Comparison of ENCODE assay signal across 24 cellular contexts in genomic region chr5:142661957-142662356, GRCh38. TPM values are rescaled to one million over a fixed set of nuclear protein-coding genes. Genes with fewer than 3 reads are reported as not detected.
DNase-seq lines count a peak whose midpoint lies in the region; ATAC-seq, FAIRE-seq and TF ChIP-seq lines count a peak whose summit lies in the region.
"Had no signal": no experiment of that assay in that cellular context is flagged by ENCODE, and none has a peak within 500 bp of the region (broad histone marks: within the 10 kb centered on the region; RNA-seq: fewer than 3 reads in every experiment).

No MANE protein-coding gene starts in this region.

- ATAC-seq in K562: peak; percentile 47; the same call in 1 of the 3 replicates
- ATAC-seq: A549 had no signal

- in situ Hi-C loops in K562 (cut with MboI): no loop called here

- BruUV-seq in K562 (replicated peaks; lab: Mats Ljungman, UMichigan): no TSS peak

- H3K9ac ChIP-seq in K562 (ENCODE audit: insufficient read depth in 1 of 2, low read depth in 2 of 2, low read length in 2 of 2): no peak overlapping the region
- H3K9ac ChIP-seq in smooth muscle cell (ENCODE audit: low read depth): no peak overlapping the region
- H3K9ac ChIP-seq: BLaER1 treated with 17β-estradiol and CSF1 and Interleukin-3, amounts not matched to agents 10 nM and 100 nM had no signal

- no peaks in the 10 kb centered on the region for H3K9me1 ChIP-seq in K562 (ENCODE audit: control insufficient read depth, insufficient read depth, low read length)

- TF ChIP-seq POLR2A in K562 (conservative IDR thresholded peaks at IDR 0.05): no peak

- H3K4me1 ChIP-seq in K562 (replicated peaks in 1 of 2; ENCODE audit: control insufficient read depth in 2 of 2, insufficient read depth in 2 of 2, low read length in 2 of 2) (no peaks in the 10 kb centered on the region), smooth muscle cell (ENCODE audit: low read depth) (no peaks in the 10 kb centered on the region)
- H3K4me1 ChIP-seq: A549, BE2C, HAP-1 had no signal

- POLR2A ChIA-PET in K562 (lab: Yijun Ruan, JAX): no interaction called here
- POLR2A ChIA-PET in RWPE1 (lab: Yijun Ruan, JAX; ENCODE audit: low non-redundant PET): no interaction called here

- no peaks in the 10 kb centered on the region for H3K79me2 ChIP-seq in K562 (ENCODE audit: control insufficient read depth, insufficient read depth, low read length)
- H3K79me2 ChIP-seq in smooth muscle cell (ENCODE audit: low read depth): no peaks in the 10 kb centered on the region

- H3K9me3 ChIP-seq in K562 (replicated peaks; ENCODE audit: control insufficient read depth, insufficient read depth, low read depth, low read length) (no peaks in the 10 kb centered on the region), smooth muscle cell (replicated peaks; ENCODE audit: low read depth) (no peaks in the 10 kb centered on the region)
- H3K9me3 ChIP-seq: A549, BE2C, HAP-1 had no signal

- CTCF ChIA-PET in K562 (lab: Yijun Ruan, JAX; ENCODE audit: low intra/inter-chr PET ratio): no interaction called here
- CTCF ChIA-PET in RWPE1 (lab: Yijun Ruan, JAX): interaction anchor here (0.6 to 0.9 kb wide), 2 partner anchors 25 to 40 kb away, joined by 3 to 5 read pairs; no protein-coding TSS in a partner anchor

- H3F3A ChIP-seq in smooth muscle cell (ENCODE audit: low read depth): peaks cover 22% of the 10 kb centered on the region

- no peaks in the 10 kb centered on the region for H3K36me3 ChIP-seq in K562 (ENCODE audit: control insufficient read depth, insufficient read depth, low read length)
- no peaks in the 10 kb centered on the region for H3K36me3 ChIP-seq in smooth muscle cell (ENCODE audit: low read depth)
- H3K36me3 ChIP-seq: BE2C; BLaER1 treated with 17β-estradiol and CSF1 and Interleukin-3, amounts not matched to agents 10 nM and 100 nM; HAP-1 had no signal

- TF ChIP-seq CTCF in K562 (IDR thresholded peaks at IDR 0.05 in 2 of 3, conservative IDR thresholded peaks at IDR 0.05 in 1 of 3; ENCODE audit: insufficient read depth in 2 of 3, low read depth in 1 of 3, low read length in 3 of 3): no peak
- no peak for TF ChIP-seq CTCF in smooth muscle cell (IDR thresholded peaks at IDR 0.05; ENCODE audit: borderline replicate concordance, insufficient read depth, poor library complexity, severe bottlenecking)
- TF ChIP-seq CTCF in RWPE1 (conservative IDR thresholded peaks at IDR 0.05; ENCODE audit: low read depth): no peak

- H3K27ac ChIP-seq in K562 (ENCODE audit: extremely low read depth, low read depth, low read length) (no peak overlapping the region), smooth muscle cell (ENCODE audit: low read depth) (peak overlapping the region; percentile 96), RWPE1 (no peak overlapping the region)
- H3K27ac ChIP-seq: A549; BLaER1 treated with 17β-estradiol and CSF1 and Interleukin-3, amounts not matched to agents 10 nM and 100 nM had no signal

- H2AFZ ChIP-seq in K562 (ENCODE audit: low read depth, low read length) (no peak overlapping the region), smooth muscle cell (ENCODE audit: low read depth) (no peak overlapping the region)

- DNase-seq in OCI-M1 (lab: John Stamatoyannopoulos, UW) (peak; percentile 37), K562 (ENCODE audit: extremely low read depth in 1 of 4, low spot score in 3 of 4) (no peak), islet precursor cell (peak; percentile 44), smooth muscle cell (lab: John Stamatoyannopoulos, UW; ENCODE audit: unreplicated experiment) (no peak), RWPE1 (ENCODE audit: low spot score) (no peak), NOMO-1 treated with DMSO at 0.1 percent for 48 hours (lab: John Stamatoyannopoulos, UW; ENCODE audit: unreplicated experiment) (no peak)
- DNase-seq in activated CD4-positive, alpha-beta T cell treated with anti-CD3 and anti-CD28 coated beads, Interleukin-2, amount 50 U/mL, for 4 hours: no peak
- DNase-seq: 8988T; ACHN; AML-193; BE2C; CD4-positive, alpha-beta T cell; CD8-positive, alpha-beta memory T cell; DMS53; DMS79 treated with DMSO at 0.1 percent for 48 hours; GF-D8; GOT3; HFFc6 had no signal

- H3K4me3 ChIP-seq in K562: no peak overlapping the region
- no peak overlapping the region for H3K4me3 ChIP-seq in smooth muscle cell
- H3K4me3 ChIP-seq: A549; BLaER1 treated with 17β-estradiol and CSF1 and Interleukin-3, amounts not matched to agents 10 nM and 100 nM; HAP-1 had no signal

- H3K27me3 ChIP-seq in K562 (ENCODE audit: control insufficient read depth in 2 of 2, insufficient read depth in 2 of 2, low read length in 2 of 2) (peaks cover 9 to 36% of the 10 kb centered on the region in 2 experiments; a peak in 3 of 5 replicates), smooth muscle cell (ENCODE audit: low read depth) (no peaks in the 10 kb centered on the region)
- H3K27me3 ChIP-seq: BE2C; BLaER1 treated with 17β-estradiol and CSF1 and Interleukin-3, amounts not matched to agents 10 nM and 100 nM had no signal

- H3K4me2 ChIP-seq in K562 (ENCODE audit: insufficient read depth, low read length) (no peak overlapping the region), smooth muscle cell (peak overlapping the region; percentile 11)
- H3K4me2 ChIP-seq: A549; BLaER1 treated with 17β-estradiol and CSF1 and Interleukin-3, amounts not matched to agents 10 nM and 100 nM had no signal

- H4K20me1 ChIP-seq in K562 (replicated peaks; ENCODE audit: control insufficient read depth, insufficient read depth, low read length) (no peaks in the 10 kb centered on the region), smooth muscle cell (ENCODE audit: low read depth) (no peaks in the 10 kb centered on the region)
- H4K20me1 ChIP-seq: BLaER1 treated with 17β-estradiol and CSF1 and Interleukin-3, amounts not matched to agents 10 nM and 100 nM had no signal

- intact Hi-C loops in K562 (cut with micrococcal nuclease): no loop called here

- WGBS in K562 (ENCODE audit: insufficient coverage, low coverage, missing lambda C conversion rate): 1% methylated on average over 11 of the region's 11 CpGs
- WGBS in smooth muscle cell (ENCODE audit: low lambda C conversion rate): 27% methylated on average over 11 of the region's 11 CpGs

- FAIRE-seq in K562 (lab: Jason Lieb, UNC): no peak
- FAIRE-seq: A549, GM12891, H54 had no signal

- no peak for TF ChIP-seq RAD21 in K562 (CRISPR knock-in tag; conservative IDR thresholded peaks at IDR 0.05 in 1 of 2, IDR thresholded peaks at IDR 0.05 in 1 of 2)

- TF ChIP-seq EP300 in K562 (IDR thresholded peaks at IDR 0.05; ENCODE audit: low read length): no peak

TF ChIP-seq in K562, 482 proteins besides CTCF, POLR2A, EP300 and RAD21 (continues in another document):
- TF ChIP-seq PRPF4 (IDR thresholded peaks at IDR 0.05; ENCODE audit: insufficient read depth, low read depth, low read length, poor library complexity, severe bottlenecking): no peak
- peak; percentile 81 for TF ChIP-seq VEZF1 (CRISPR knock-in tag; IDR thresholded peaks at IDR 0.05)
- no peak for TF ChIP-seq ZFP1 (CRISPR knock-in tag; IDR thresholded peaks at IDR 0.05)
- TF ChIP-seq SMARCA4 (IDR thresholded peaks at IDR 0.05): peak; percentile 19; the same call in 1 of the 2 replicates
- TF ChIP-seq TCF7L2 (IDR thresholded peaks at IDR 0.05; ENCODE audit: low read depth, low read length): no peak
- TF ChIP-seq FOXK2 (conservative IDR thresholded peaks at IDR 0.05 in 1 of 2, IDR thresholded peaks at IDR 0.05 in 1 of 2; ENCODE audit: low read depth in 2 of 2): no peak
- TF ChIP-seq MAFG (tag; conservative IDR thresholded peaks at IDR 0.05): peak; percentile 56

RNA-seq across cellular contexts. Expression of gene FGF1, which starts 23.9 kb away (rescaled TPM):
- not detected in 2 replicates for total RNA-seq in K562 (2011; cell fraction: chromatin; rRNA removed; ENCODE audit: low replicate concordance)
- not detected in 2 replicates for total RNA-seq in K562 (2011; cell fraction: nucleolus; rRNA removed)
- total RNA-seq in K562 (2011; cell fraction: nucleoplasm; rRNA removed): not detected in 2 replicates
- total RNA-seq in K562 (2014; rRNA removed) (not detected in 2 replicates), K562 (2014; rRNA removed; fragmentation: Illumina TruSeq; extraction: Trizol) (not detected in 2 replicates), K562 (2015; rRNA removed; fragmentation: Illumina TruSeq; extraction: Trizol) (not detected in 2 replicates), K562 (2021) (not detected in 2 replicates), smooth muscle cell (36.5 and 111 TPM in 2 replicates)
- polyA plus RNA-seq in K562 (2011; rRNA removed) (not detected in 2 replicates), K562 (2014; fragmentation: Illumina TruSeq; extraction: Trizol) (not detected in 2 replicates), K562 (2014; fragmentation: Nextera tagmentation; extraction: Ambion mirVana) (not detected), K562 (2014; rRNA removed) (not detected in 2 replicates), smooth muscle cell (50.2 and 91.7 TPM in 2 replicates)
- not detected in 2 replicates for polyA plus RNA-seq in K562 (2011; cell fraction: cytosol; rRNA removed)
- polyA plus RNA-seq in K562 (2011; cell fraction: nucleus; rRNA removed): not detected in 2 replicates
- 0.03 TPM in 1 of 2 replicates, not detected in the other for polyA plus RNA-seq in K562 (2012)
- polyA minus RNA-seq in K562 (2011; rRNA and poly(A)+ RNA removed): not detected in 2 replicates
- not detected in 2 replicates for polyA minus RNA-seq in K562 (2011; cell fraction: cytosol; rRNA and poly(A)+ RNA removed)
- not detected in 2 replicates for polyA minus RNA-seq in K562 (2011; cell fraction: nucleus; rRNA and poly(A)+ RNA removed)
- total RNA-seq: CD4-positive, alpha-beta T cell; CD8-positive, alpha-beta memory T cell had no signal
- polyA plus RNA-seq: CD14-positive monocyte; CD8-positive, alpha-beta memory T cell had no signal

Comparison
In these comparisons a context has a peak if more than half of its experiments do, and no peak if none do; other contexts are left out.
1. DNase-seq: peak in OCI-M1 (single experiment) and islet precursor cell (single experiment); none in K562 (0 of 4), smooth muscle cell (single experiment), RWPE1 (single experiment), NOMO-1 treated with DMSO at 0.1 percent for 48 hours (single experiment) and activated CD4-positive, alpha-beta T cell treated with anti-CD3 and anti-CD28 coated beads, Interleukin-2, amount 50 U/mL, for 4 hours (0 of 2).
2. RNA of gene FGF1, which starts 23.9 kb away (total RNA-seq): 36.5 to 111 TPM in smooth muscle cell; not detected in K562; every median in the first group is over 10 times any median in the second.